1 cellular context compared by ENCODE assay signal in genomic region chr19:8877854-8878705, GRCh38.
TF ChIP-seq lines count a peak whose summit lies in the region.

No MANE protein-coding gene starts in this region.

TF ChIP-seq in H1, 55 proteins besides CTCF, POLR2A, EP300 and RAD21:
- TF ChIP-seq POU5F1 (IDR thresholded peaks at IDR 0.05; ENCODE audit: low read depth, low read length) (no peak), SUZ12 (IDR thresholded peaks at IDR 0.05; ENCODE audit: low read length) (no peak), HDAC2 (IDR thresholded peaks at IDR 0.05; ENCODE audit: borderline replicate concordance in 1 of 2, low read depth in 2 of 2, low read length in 2 of 2) (no peak)
TF ChIP-seq in H1: peak in this region for 0.
